Comparison of ENCODE assay signal across 1 cellular context in the genomic region with DNA sequence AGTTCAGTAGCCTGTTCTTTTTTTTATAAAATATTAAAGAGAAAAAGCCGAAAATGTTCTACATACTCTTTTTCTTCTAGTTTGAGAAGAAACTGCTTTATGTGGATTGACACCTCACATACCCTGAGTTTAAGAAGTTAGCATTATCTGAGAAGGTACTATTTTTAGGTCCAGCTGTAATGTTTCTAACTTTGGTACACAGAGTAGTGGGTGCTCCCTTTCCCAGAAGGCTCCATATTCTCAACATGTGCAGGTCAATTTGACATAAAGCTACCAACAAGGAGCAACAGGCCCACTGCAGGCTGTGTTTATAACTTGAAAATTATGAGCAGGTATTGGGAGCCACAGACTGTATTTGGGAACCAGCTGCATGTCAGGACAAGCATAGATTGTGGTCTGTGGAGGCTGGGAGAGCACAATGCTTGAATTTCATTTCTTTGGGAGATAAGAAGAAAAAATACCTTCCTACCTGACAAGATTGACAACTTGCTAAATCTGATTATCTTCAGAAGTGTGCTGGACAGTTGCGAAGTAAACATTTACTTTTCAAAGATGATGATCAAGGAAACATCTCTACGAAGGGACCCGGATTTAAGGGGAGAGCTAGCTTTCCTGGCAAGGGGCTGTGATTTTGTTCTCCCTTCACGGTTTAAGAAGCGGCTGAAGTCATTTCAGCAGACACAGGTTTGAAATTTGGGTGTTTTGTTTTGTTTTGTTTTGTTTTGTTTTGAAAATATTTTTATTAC.
TF ChIP-seq lines count a peak whose summit lies in the region.

No MANE protein-coding gene starts in this region.

TF ChIP-seq in H1, 55 proteins besides CTCF, POLR2A, EP300 and RAD21:
- TF ChIP-seq YY1 (IDR thresholded peaks at IDR 0.05; ENCODE audit: low read depth, low read length) (no peak), HDAC6 (IDR thresholded peaks at IDR 0.05; ENCODE audit: low read depth, low read length) (no peak), KDM5A (IDR thresholded peaks at IDR 0.05; ENCODE audit: low read length) (no peak), TCF12 (IDR thresholded peaks at IDR 0.05; ENCODE audit: low read depth, low read length) (no peak)
- TF ChIP-seq, protein P1, sequence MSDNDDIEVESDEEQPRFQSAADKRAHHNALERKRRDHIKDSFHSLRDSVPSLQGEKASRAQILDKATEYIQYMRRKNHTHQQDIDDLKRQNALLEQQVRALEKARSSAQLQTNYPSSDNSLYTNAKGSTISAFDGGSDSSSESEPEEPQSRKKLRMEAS (IDR thresholded peaks at IDR 0.05): no peak
